Comparison of ENCODE assay signal across 27 cellular contexts in genomic region chr11:35748644-35749043, GRCh38.
"Had no signal": no experiment of that assay in that cellular context is flagged by ENCODE, and none has a peak within 500 bp of the region (broad histone marks: within the 10 kb centered on the region; RNA-seq: fewer than 3 reads in every experiment).

No MANE protein-coding gene starts in this region.

- H3K27me3 ChIP-seq: brain microvascular endothelial cell had no signal

- H3K27me3 Mint-ChIP-seq: activated B cell treated with CpG ODN at 0.5 μM for 24 hours; activated CD4-positive, alpha-beta memory T cell treated with anti-CD3 and anti-CD28 coated beads, Interleukin-2, amount 10 ng/mL, durations not matched to agents 7 days and 5 days; activated CD4-positive, alpha-beta T cell treated with anti-CD3 and anti-CD28 coated beads, Interleukin-2, amount 10 ng/mL, durations not matched to agents 24 days and 14 days; activated naive CD8-positive, alpha-beta T cell; activated T-helper 17 cell treated with anti-CD3 and anti-CD28 coated beads, Interleukin-2, amount 50 U/mL, for 72 hours; T-cell had no signal

- H3K9me3 Mint-ChIP-seq: activated B cell treated with CpG ODN at 0.5 μM for 24 hours; activated CD4-positive, alpha-beta memory T cell treated with anti-CD3 and anti-CD28 coated beads, Interleukin-2, amount 10 ng/mL, durations not matched to agents 7 days and 5 days; activated CD4-positive, alpha-beta T cell treated with anti-CD3 and anti-CD28 coated beads, Interleukin-2, amount 10 ng/mL, durations not matched to agents 24 days and 14 days; activated naive CD4-positive, alpha-beta T cell treated with anti-CD3 and anti-CD28 coated beads for 36 hours; activated T-helper 17 cell treated with anti-CD3 and anti-CD28 coated beads, Interleukin-2, amount 50 U/mL, for 72 hours; T-cell had no signal

- H3K27ac ChIP-seq: brain microvascular endothelial cell, SK-N-MC had no signal

- FAIRE-seq: astrocyte, TTC549 had no signal

- H3K27ac Mint-ChIP-seq: activated B cell treated with CpG ODN at 0.5 μM for 24 hours; activated CD4-positive, alpha-beta memory T cell treated with anti-CD3 and anti-CD28 coated beads, Interleukin-2, amount 10 ng/mL, durations not matched to agents 7 days and 5 days; activated CD4-positive, alpha-beta T cell treated with anti-CD3 and anti-CD28 coated beads, Interleukin-2, amount 10 ng/mL, durations not matched to agents 24 days and 14 days; activated naive CD4-positive, alpha-beta T cell treated with anti-CD3 and anti-CD28 coated beads for 36 hours; activated naive CD8-positive, alpha-beta T cell; activated T-helper 17 cell treated with anti-CD3 and anti-CD28 coated beads, Interleukin-2, amount 50 U/mL, for 72 hours; T-cell had no signal

- DNase-seq: activated B cell treated with CpG ODN at 0.5 μM for 24 hours; activated CD4-positive, alpha-beta memory T cell treated with anti-CD3 and anti-CD28 coated beads, Interleukin-2, amount 10 ng/mL, durations not matched to agents 7 days and 5 days; activated CD4-positive, alpha-beta T cell treated with anti-CD3 and anti-CD28 coated beads for 1 hour; activated CD4-positive, alpha-beta T cell treated with anti-CD3 and anti-CD28 coated beads, Interleukin-2, amount 10 ng/mL, durations not matched to agents 24 days and 14 days; activated gamma-delta T cell; activated naive CD4-positive, alpha-beta T cell treated with anti-CD3 and anti-CD28 coated beads for 36 hours; activated T-cell treated with anti-CD3 and anti-CD28 coated beads for 4 hours; activated T-cell treated with anti-CD3 and anti-CD28 coated beads, Interleukin-2, amount 50 U/mL, for 48 hours; amygdala; brain microvascular endothelial cell; MM.1S; NCI-H1105; NCI-H1436; NCI-H1694 treated with DMSO at 0.1 percent for 48 hours; NCI-H2029 treated with DMSO at 0.1 percent for 48 hours; NCI-H345; NCI-H510A treated with DMSO at 0.1 percent for 48 hours; PC-3; T-cell; T-helper 2 cell; T1000 had no signal

- H3K36me3 ChIP-seq: brain microvascular endothelial cell had no signal

- ATAC-seq: activated T-helper 17 cell treated with anti-CD3 and anti-CD28 coated beads, Interleukin-2, amount 50 U/mL, for 72 hours; PC-3; Right ventricle myocardium inferior; T-cell had no signal

- H3K4me3 Mint-ChIP-seq: activated B cell treated with CpG ODN at 0.5 μM for 24 hours; activated CD4-positive, alpha-beta memory T cell treated with anti-CD3 and anti-CD28 coated beads, Interleukin-2, amount 10 ng/mL, durations not matched to agents 7 days and 5 days; activated CD4-positive, alpha-beta T cell treated with anti-CD3 and anti-CD28 coated beads, Interleukin-2, amount 10 ng/mL, durations not matched to agents 24 days and 14 days; activated naive CD4-positive, alpha-beta T cell treated with anti-CD3 and anti-CD28 coated beads for 36 hours; activated naive CD8-positive, alpha-beta T cell; activated T-helper 17 cell treated with anti-CD3 and anti-CD28 coated beads, Interleukin-2, amount 50 U/mL, for 72 hours; T-cell had no signal

- H3K4me1 Mint-ChIP-seq: activated CD4-positive, alpha-beta memory T cell treated with anti-CD3 and anti-CD28 coated beads, Interleukin-2, amount 10 ng/mL, durations not matched to agents 7 days and 5 days; activated CD4-positive, alpha-beta T cell treated with anti-CD3 and anti-CD28 coated beads, Interleukin-2, amount 10 ng/mL, durations not matched to agents 24 days and 14 days had no signal

- H3K4me3 ChIP-seq: SK-N-MC had no signal
